28 cellular contexts compared by ENCODE assay signal in genomic region chr9:70552561-70552960, GRCh38.
DNase-seq lines count a peak whose midpoint lies in the region; ATAC-seq, FAIRE-seq and TF ChIP-seq lines count a peak whose summit lies in the region.
"Had no signal": no experiment of that assay in that cellular context is flagged by ENCODE, and none has a peak within 500 bp of the region (broad histone marks: within the 10 kb centered on the region; RNA-seq: fewer than 3 reads in every experiment).

No MANE protein-coding gene starts in this region.

- no peak overlapping the region for H2AK9ac ChIP-seq in IMR-90 (replicated peaks; ENCODE audit: low read depth, low read length, poor library complexity)

- FAIRE-seq in H1 (lab: Jason Lieb, UNC) = no peak
- FAIRE-seq: A204.1, GM12878, GM12892, GM18507 had no signal

- H3K18ac ChIP-seq in IMR-90 (ENCODE audit: low read depth, low read length) = no peak overlapping the region
- H3K18ac ChIP-seq in H1 (ENCODE audit: extremely low read depth, low read length) = no peak overlapping the region
- H3K18ac ChIP-seq in mesenchymal stem cell (ENCODE audit: low read depth in 1 of 2, low read length in 2 of 2) = peak overlapping the region in 1 of 2 experiments; percentile 37
- no peak overlapping the region for H3K18ac ChIP-seq in trophoblast cell (ENCODE audit: low read length)

- no peaks in the 10 kb centered on the region for H3K79me2 ChIP-seq in H1 (ENCODE audit: control insufficient read depth in 1 of 2, insufficient read depth in 2 of 2, low read length in 2 of 2)
- no peaks in the 10 kb centered on the region for H3K79me2 ChIP-seq in trophoblast cell (ENCODE audit: control insufficient read depth, insufficient read depth, low read length, poor library complexity)

- in situ Hi-C loops in IMR-90 (cut with MboI; ENCODE audit: low sequenced_read_pairs) = no loop called here

- H3K4me1 ChIP-seq in IMR-90 (ENCODE audit: control insufficient read depth, insufficient read depth, low read length) (peaks cover 6% of the 10 kb centered on the region; the same call in 1 of the 2 replicates), H1 (replicated peaks in 1 of 4; ENCODE audit: control insufficient read depth in 3 of 4, insufficient read depth in 4 of 4, low read length in 3 of 4) (peaks cover 7 to 14% (median 10%) of the 10 kb centered on the region in 4 experiments; a peak in 5 of 7 replicates), mesenchymal stem cell (ENCODE audit: control insufficient read depth, insufficient read depth, low read depth, low read length) (peaks cover 2% of the 10 kb centered on the region), trophoblast cell (ENCODE audit: control insufficient read depth in 1 of 2, insufficient read depth in 2 of 2, low read length in 2 of 2) (no peaks in the 10 kb centered on the region)
- H3K4me1 ChIP-seq: BE2C, BLaER1 had no signal

- no peak overlapping the region for H4K5ac ChIP-seq in IMR-90 (ENCODE audit: low read depth, low read length)
- no peak overlapping the region for H4K5ac ChIP-seq in H1 (ENCODE audit: insufficient read length, low read depth, low read length)

- H3K27ac ChIP-seq in IMR-90 (ENCODE audit: insufficient read depth, low read length) (no peak overlapping the region), H1 (ENCODE audit: low read depth, low read length) (no peak overlapping the region), mesenchymal stem cell (ENCODE audit: low read length, poor library complexity, severe bottlenecking) (no peak overlapping the region), trophoblast cell (ENCODE audit: low read depth, low read length) (no peak overlapping the region)
- H3K27ac ChIP-seq: BLaER1 had no signal

- no peak overlapping the region for H3K56ac ChIP-seq in IMR-90 (ENCODE audit: extremely low read depth, insufficient read depth, low read length)
- H3K56ac ChIP-seq in H1 (replicated peaks; ENCODE audit: insufficient read length, low read depth, low read length) = no peak overlapping the region

- H3K9ac ChIP-seq in IMR-90 (ENCODE audit: low read depth, low read length) (no peak overlapping the region), H1 (replicated peaks in 1 of 4; ENCODE audit: extremely low read depth in 1 of 4, low read depth in 3 of 4, low read length in 3 of 4) (no peak overlapping the region), mesenchymal stem cell (ENCODE audit: low read length) (no peak overlapping the region), trophoblast cell (ENCODE audit: low read length) (no peak overlapping the region)
- H3K9ac ChIP-seq: BLaER1 had no signal

- CTCF ChIA-PET in IMR-90 (lab: Yijun Ruan, JAX) (no interaction called here), H1 (lab: Charles Lee; ENCODE audit: partially characterized antibody) (interaction anchor here (2.0 to 2.2 kb wide), 2 partner anchors 10 to 42 kb away, joined by 7 to 10 read pairs; no protein-coding TSS in a partner anchor)

- DNase-seq in IMR-90 = no peak
- no peak for DNase-seq in H1 (ENCODE audit: low read depth in 1 of 2, low spot score in 2 of 2)
- no peak for DNase-seq in mesenchymal stem cell
- DNase-seq in trophoblast cell = no peak
- DNase-seq in germinal center (ENCODE audit: low spot score) = no peak
- DNase-seq in NCI-H2196 (lab: John Stamatoyannopoulos, UW; ENCODE audit: unreplicated experiment) = no peak
- DNase-seq: 8988T; ACHN; BE2C; C1 segment of cervical spinal cord; CD4-positive, alpha-beta memory T cell; CD4-positive, CD25-positive, alpha-beta regulatory T cell; CD8-positive, alpha-beta memory T cell; COR-L47; DMS 273 treated with DMSO at 0.1 percent for 48 hours; DMS153; DMS53; DMS79; DND-41; EL; GDM1 had no signal

- H3K14ac ChIP-seq in IMR-90 (replicated peaks; ENCODE audit: low read depth, low read length) (no peak overlapping the region), H1 (ENCODE audit: insufficient read length) (no peak overlapping the region), mesenchymal stem cell (ENCODE audit: low read length in 2 of 2) (no peak overlapping the region), trophoblast cell (ENCODE audit: low read length) (no peak overlapping the region)

- H2AK5ac ChIP-seq in IMR-90 (ENCODE audit: low read depth, low read length) (no peak overlapping the region; the same call in 1 of the 2 replicates), H1 (ENCODE audit: low read depth, low read length) (no peak overlapping the region), mesenchymal stem cell (ENCODE audit: low read length, severe bottlenecking) (no peak overlapping the region), trophoblast cell (ENCODE audit: low read length) (no peak overlapping the region)

- no peaks in the 10 kb centered on the region for H3K36me3 ChIP-seq in IMR-90 (ENCODE audit: control insufficient read depth, insufficient read depth, low read length)
- H3K36me3 ChIP-seq in H1 (ENCODE audit: control insufficient read depth in 2 of 4, insufficient read depth in 4 of 4, low read length in 3 of 4) = no peaks in the 10 kb centered on the region
- H3K36me3 ChIP-seq in mesenchymal stem cell (ENCODE audit: control insufficient read depth in 1 of 2, insufficient read depth in 2 of 2, low read depth in 1 of 2, low read length in 2 of 2) = no peaks in the 10 kb centered on the region
- no peaks in the 10 kb centered on the region for H3K36me3 ChIP-seq in trophoblast cell (ENCODE audit: control insufficient read depth in 1 of 2, insufficient read depth in 2 of 2, low read length in 2 of 2)
- H3K36me3 ChIP-seq: BE2C, BLaER1 had no signal

- no peak overlapping the region for H2BK5ac ChIP-seq in IMR-90 (ENCODE audit: low read depth, low read length, poor library complexity, severe bottlenecking)
- H2BK5ac ChIP-seq in H1 (ENCODE audit: low read depth, low read length) = peak overlapping the region; percentile 54; the same call in 1 of the 2 replicates
- H2BK5ac ChIP-seq in mesenchymal stem cell (ENCODE audit: low read depth, low read length, poor library complexity, severe bottlenecking) = no peak overlapping the region
- H2BK5ac ChIP-seq in trophoblast cell (ENCODE audit: low read depth, low read length, poor library complexity) = no peak overlapping the region

- no peak for TF ChIP-seq POLR2A in IMR-90 (IDR thresholded peaks at IDR 0.05; ENCODE audit: low read depth, low read length)
- no peak for TF ChIP-seq POLR2A in H1 (IDR thresholded peaks at IDR 0.05; ENCODE audit: control extremely low read depth in 1 of 2, low read depth in 2 of 2, low read length in 2 of 2)

- no peak overlapping the region; the same call in 1 of the 2 replicates for H4K91ac ChIP-seq in IMR-90 (ENCODE audit: insufficient read depth, low read depth, low read length)
- no peak overlapping the region for H4K91ac ChIP-seq in H1 (replicated peaks; ENCODE audit: insufficient read length, low read length)
- peak overlapping the region; percentile 34 for H4K91ac ChIP-seq in mesenchymal stem cell (ENCODE audit: low read length)
- no peak overlapping the region for H4K91ac ChIP-seq in trophoblast cell (ENCODE audit: low read depth, low read length)

- H3K4me2 ChIP-seq in IMR-90 (ENCODE audit: low read depth, low read length) (no peak overlapping the region), H1 (ENCODE audit: insufficient read depth in 1 of 2, low read depth in 2 of 2, low read length in 2 of 2) (no peak overlapping the region), mesenchymal stem cell (ENCODE audit: low read length, poor library complexity, severe bottlenecking) (no peak overlapping the region), trophoblast cell (ENCODE audit: low read length) (no peak overlapping the region)
- H3K4me2 ChIP-seq: BLaER1 had no signal

- H2BK120ac ChIP-seq in IMR-90 (ENCODE audit: low read depth, low read length) = no peak overlapping the region
- H2BK120ac ChIP-seq in H1 (replicated peaks; ENCODE audit: low read depth, low read length) = no peak overlapping the region
- H2BK120ac ChIP-seq in mesenchymal stem cell (ENCODE audit: low read depth, low read length) = no peak overlapping the region
- H2BK120ac ChIP-seq in trophoblast cell (ENCODE audit: insufficient read depth, low read length, poor library complexity) = no peak overlapping the region

- H3K9me3 ChIP-seq in IMR-90 (ENCODE audit: control insufficient read depth, insufficient read depth, low read length) (no peaks in the 10 kb centered on the region), H1 (ENCODE audit: insufficient read depth in 2 of 2, low read depth in 1 of 2, low read length in 1 of 2) (no peaks in the 10 kb centered on the region), mesenchymal stem cell (ENCODE audit: control insufficient read depth, low read length) (no peaks in the 10 kb centered on the region), trophoblast cell (ENCODE audit: insufficient read depth, low read depth, low read length) (peaks cover 2% of the 10 kb centered on the region)
- H3K9me3 ChIP-seq: BE2C, BLaER1 had no signal

- TF ChIP-seq RAD21 in IMR-90 (IDR thresholded peaks at IDR 0.05; ENCODE audit: low read length) (no peak), H1 (IDR thresholded peaks at IDR 0.05 in 1 of 2, conservative IDR thresholded peaks at IDR 0.05 in 1 of 2; ENCODE audit: low read depth in 2 of 2, low read length in 2 of 2) (no peak)

- dilution Hi-C loops in IMR-90 (cut with HindIII; ENCODE audit: low sequenced_read_pairs, unreplicated experiment) = no loop called here

- no peak for TF ChIP-seq EP300 in H1 (IDR thresholded peaks at IDR 0.05; ENCODE audit: borderline replicate concordance in 1 of 2, low read depth in 2 of 2, low read length in 2 of 2)

- no peak overlapping the region for H4K12ac ChIP-seq in trophoblast cell (ENCODE audit: low read depth, low read length)

- H4K8ac ChIP-seq in IMR-90 (ENCODE audit: low read depth in 2 of 2, low read length in 2 of 2) (no peak overlapping the region), H1 (ENCODE audit: extremely low read depth, insufficient read depth, low read length) (no peak overlapping the region), mesenchymal stem cell (ENCODE audit: low read length) (no peak overlapping the region), trophoblast cell (ENCODE audit: low read depth, low read length) (no peak overlapping the region)

- H2BK15ac ChIP-seq in IMR-90 (ENCODE audit: low read depth, low read length) = no peak overlapping the region
- H2BK15ac ChIP-seq in H1 (ENCODE audit: low read length) = no peak overlapping the region
- no peak overlapping the region for H2BK15ac ChIP-seq in mesenchymal stem cell (ENCODE audit: low read depth, poor library complexity, severe bottlenecking)

- intact Hi-C loops in IMR-90 (cut with micrococcal nuclease) = no loop called here

- TF ChIP-seq CTCF in IMR-90 (conservative IDR thresholded peaks at IDR 0.05; ENCODE audit: low read depth, low read length) = no peak
- TF ChIP-seq CTCF in H1 (IDR thresholded peaks at IDR 0.05; ENCODE audit: control extremely low read depth in 1 of 3, insufficient read depth in 1 of 3, low read depth in 1 of 3, low read length in 3 of 3) = no peak

- 100% methylated on average over 1 of the region's 9 CpGs; no CpG with 5 or more reads in 1 of the 2 experiments for WGBS in IMR-90 (ENCODE audit: extremely low coverage in 2 of 2, insufficient read length in 1 of 2), 2 experiments
- WGBS in H1 (ENCODE audit: extremely low coverage in 1 of 2, insufficient coverage in 1 of 2, insufficient read length in 1 of 2, insufficient replicate concordance in 2 of 2, low coverage in 1 of 2, low lambda C conversion rate in 2 of 2, missing lambda C conversion rate in 1 of 2), 2 experiments = 94% methylated on average over 9 of the region's 9 CpGs; no CpG with 5 or more reads in 1 of the 2 experiments
- 96% methylated on average over 9 of the region's 9 CpGs for WGBS in mesenchymal stem cell
- no CpG with 5 or more reads among the region's 9 CpGs for WGBS in trophoblast cell (ENCODE audit: extremely low coverage, insufficient coverage, insufficient read length)

- H3K27me3 ChIP-seq in IMR-90 (ENCODE audit: control insufficient read depth, insufficient read depth, low read length) (no peaks in the 10 kb centered on the region), H1 (replicated peaks in 1 of 4; ENCODE audit: control insufficient read depth in 3 of 4, extremely low read depth in 1 of 4, insufficient read depth in 3 of 4, low read length in 3 of 4) (no peaks in the 10 kb centered on the region), mesenchymal stem cell (ENCODE audit: control insufficient read depth in 1 of 2, insufficient read depth in 1 of 2, low read length in 2 of 2) (no peaks in the 10 kb centered on the region), trophoblast cell (ENCODE audit: insufficient read depth, low read length) (no peaks in the 10 kb centered on the region)
- H3K27me3 ChIP-seq: BE2C, BLaER1 had no signal

- ATAC-seq in IMR-90 (ENCODE audit: low read depth) (no peak), GM19328 (IDR thresholded peaks at IDR 0.05; ENCODE audit: unreplicated experiment) (no peak), HG03139 (IDR thresholded peaks at IDR 0.05; ENCODE audit: unreplicated experiment) (no peak)
- ATAC-seq: GM12878 had no signal

- H3K23ac ChIP-seq in IMR-90 (ENCODE audit: low read depth, low read length) = no peak overlapping the region
- H3K23ac ChIP-seq in H1 (ENCODE audit: insufficient read length) = no peak overlapping the region
- H3K23ac ChIP-seq in mesenchymal stem cell (ENCODE audit: low read length in 2 of 2) = no peak overlapping the region
- H3K23ac ChIP-seq in trophoblast cell (ENCODE audit: low read length) = no peak overlapping the region

- no peak overlapping the region for H2AFZ ChIP-seq in IMR-90 (replicated peaks; ENCODE audit: low read length, poor library complexity)
- H2AFZ ChIP-seq in H1 (ENCODE audit: low read length) = no peak overlapping the region
- H2AFZ ChIP-seq in mesenchymal stem cell (ENCODE audit: low read depth, low read length) = no peak overlapping the region
- H2AFZ ChIP-seq in trophoblast cell (ENCODE audit: insufficient read depth, low read length, poor library complexity) = no peak overlapping the region

- BruUV-seq in IMR-90 (replicated peaks; lab: Mats Ljungman, UMichigan) = no TSS peak

- POLR2A ChIA-PET in IMR-90 (lab: Charles Lee; ENCODE audit: unreplicated experiment) = no interaction called here
- POLR2A ChIA-PET in H1 (lab: Charles Lee; ENCODE audit: partially characterized antibody) = interaction anchor here (1.5 kb wide), 1 partner anchor 131 kb away, joined by 4 read pairs; no protein-coding TSS in a partner anchor

- H3K79me1 ChIP-seq in IMR-90 (ENCODE audit: low read depth in 1 of 2, low read length in 2 of 2) = no peaks in the 10 kb centered on the region
- no peaks in the 10 kb centered on the region for H3K79me1 ChIP-seq in H1 (ENCODE audit: low read depth, low read length)
- H3K79me1 ChIP-seq in mesenchymal stem cell (replicated peaks; ENCODE audit: low read length, poor library complexity, severe bottlenecking) = no peaks in the 10 kb centered on the region
- H3K79me1 ChIP-seq in trophoblast cell (ENCODE audit: low read length) = no peaks in the 10 kb centered on the region

- H3K4ac ChIP-seq in IMR-90 (ENCODE audit: low read depth, low read length) = 0 out of 2 replicates have a peak overlapping the region, but pooled peaks have one; percentile 2
- no peak overlapping the region for H3K4ac ChIP-seq in H1 (replicated peaks; ENCODE audit: insufficient read length, low read depth, low read length)
- no peak overlapping the region for H3K4ac ChIP-seq in mesenchymal stem cell (ENCODE audit: low read depth in 1 of 2, low read length in 2 of 2)
- no peak overlapping the region for H3K4ac ChIP-seq in trophoblast cell (ENCODE audit: low read depth, low read length)

- H3K9me1 ChIP-seq in IMR-90 (ENCODE audit: insufficient read depth, low read length) = 0 out of 2 replicates have a peak, but pooled peaks cover 3% of the 10 kb centered on the region

- H3K4me3 ChIP-seq in IMR-90 (ENCODE audit: insufficient read depth, low read depth, low read length) = no peak overlapping the region
- H3K4me3 ChIP-seq in H1 (ENCODE audit: extremely low read depth in 1 of 4, insufficient read depth in 2 of 4, low read depth in 3 of 4, low read length in 4 of 4) = no peak overlapping the region
- H3K4me3 ChIP-seq in mesenchymal stem cell (ENCODE audit: insufficient read depth in 1 of 2, low read depth in 1 of 2, low read length in 2 of 2) = no peak overlapping the region
- peak overlapping the region; percentile 4 for H3K4me3 ChIP-seq in trophoblast cell (ENCODE audit: low read depth, low read length)
- H3K4me3 ChIP-seq: BLaER1, GM12878 had no signal

- H2BK12ac ChIP-seq in H1 (ENCODE audit: low read depth, low read length) = peak overlapping the region; percentile 63; the same call in 1 of the 2 replicates
- peak overlapping the region in 1 of 2 experiments; percentile 37 for H2BK12ac ChIP-seq in mesenchymal stem cell (ENCODE audit: low read length in 2 of 2)
- H2BK12ac ChIP-seq in trophoblast cell (ENCODE audit: low read length) = no peak overlapping the region

- no peak overlapping the region for H2BK20ac ChIP-seq in IMR-90 (ENCODE audit: low read depth, low read length)
- peak overlapping the region; percentile 23; the same call in 1 of the 2 replicates for H2BK20ac ChIP-seq in H1 (ENCODE audit: low read length)

- H4K20me1 ChIP-seq in IMR-90 (ENCODE audit: insufficient read depth, low read length) = no peaks in the 10 kb centered on the region
- H4K20me1 ChIP-seq in H1 (replicated peaks in 1 of 2; ENCODE audit: control insufficient read depth in 1 of 2, insufficient read depth in 2 of 2, low read length in 2 of 2) = no peaks in the 10 kb centered on the region
- H4K20me1 ChIP-seq: BLaER1 had no signal

- no peaks in the 10 kb centered on the region for H3K23me2 ChIP-seq in H1 (ENCODE audit: low read depth, low read length)
